ENCODE assay signal across 8 cellular contexts in the genomic region with DNA sequence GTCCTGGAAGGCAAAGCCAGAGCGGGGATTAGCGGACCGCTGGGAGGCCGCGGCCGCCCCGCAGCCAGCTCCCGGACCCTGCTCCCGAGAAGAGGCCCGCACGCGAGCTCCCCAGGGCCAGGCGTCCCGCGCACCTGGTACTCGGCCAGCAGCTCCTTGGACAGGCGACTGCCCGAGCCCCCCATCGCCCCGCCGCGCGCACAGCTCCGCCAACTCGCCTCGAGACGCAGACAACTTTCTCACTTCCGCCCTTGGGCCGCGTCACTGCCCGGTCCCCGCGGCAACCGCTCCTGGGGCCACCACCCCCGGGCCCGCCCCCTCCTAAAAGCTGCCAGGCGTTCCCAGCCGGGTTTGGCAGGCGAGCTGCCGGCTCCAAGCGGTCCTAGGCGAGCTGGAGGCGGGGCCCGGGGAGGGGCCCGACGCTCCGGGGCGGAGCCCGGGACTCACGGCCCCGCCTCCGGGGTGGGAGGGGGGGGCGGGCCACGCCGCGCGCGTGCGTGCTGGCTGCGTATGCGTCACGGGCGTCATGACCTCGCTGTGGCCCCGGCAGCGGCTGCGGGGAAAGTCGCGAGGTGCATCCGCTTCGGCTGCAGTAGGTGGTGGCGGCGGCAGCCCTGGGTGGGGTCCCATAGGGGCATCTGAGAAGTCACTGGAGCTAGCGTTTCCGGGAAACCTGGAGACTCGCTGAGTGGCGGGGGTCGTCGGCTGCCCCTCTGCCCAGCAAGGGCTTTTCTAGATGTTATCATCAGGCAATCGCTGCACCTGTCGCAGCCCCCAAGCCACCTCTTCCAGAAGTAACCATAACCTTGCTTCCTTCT. TPM values are rescaled to one million over a fixed set of nuclear protein-coding genes. Genes with fewer than 3 reads are reported as not detected.
A peak's percentile ranks its signal among the peaks of the same experiment; 100 is the strongest.
DNase-seq lines count a peak whose midpoint lies in the region; ATAC-seq and TF ChIP-seq lines count a peak whose summit lies in the region.

CIB1 (minus strand) TSS at position 241 of the 818 bp plus-strand sequence; CDS start at position 185, 56 bp downstream.
A gene with protein sequence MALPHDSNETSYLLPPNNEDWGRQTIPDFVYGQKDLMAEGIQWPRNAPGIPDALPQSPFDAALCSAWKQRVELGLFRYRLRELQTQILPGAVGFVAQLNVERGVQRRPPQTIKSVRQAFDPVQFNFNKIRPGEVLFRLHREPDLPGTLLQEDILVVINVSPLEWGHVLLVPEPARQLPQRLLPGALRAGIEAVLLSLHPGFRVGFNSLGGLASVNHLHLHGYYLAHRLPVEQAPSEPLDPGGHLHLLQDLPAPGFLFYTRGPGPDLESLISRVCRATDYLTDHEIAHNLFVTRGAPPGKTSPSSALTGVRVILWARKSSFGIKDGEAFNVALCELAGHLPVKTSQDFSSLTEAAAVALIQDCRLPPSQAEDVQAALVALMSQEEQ (plus strand): TSS at position 509 of the 818 bp plus-strand sequence. CDS start 6,700 bp downstream, outside the sequence.

- CTCF ChIA-PET in activated naive CD4-positive, alpha-beta T cell treated with anti-CD3 and anti-CD28 coated beads, Interleukin-2, amount 10 ng/mL, durations not matched to agents 7 days and 5 days (lab: Charles Lee): interaction anchor here (0.8 to 2.5 kb wide), 6 partner anchors 16 to 59 kb away, joined by 3 to 6 read pairs (median 4); partner anchors contain the start of genes NGRN, SEMA4B and TTLL13

- no peaks in the 10 kb centered on the region for H3K27me3 ChIP-seq in gastroesophageal sphincter

- peak within 1 kb of the TSS; percentile 70 for H3K9ac ChIP-seq in SK-N-MC (ENCODE audit: insufficient read length)

- ATAC-seq in HG02588 (IDR thresholded peaks at IDR 0.05; ENCODE audit: unreplicated experiment) (peak; percentile 86), gastroesophageal sphincter (peak; percentile 96)

- H3K9me3 ChIP-seq in SK-N-MC (ENCODE audit: low read depth, low read length) (no peaks in the 10 kb centered on the region), gastroesophageal sphincter (no peaks in the 10 kb centered on the region)

- TF ChIP-seq CTCF in gastroesophageal sphincter (IDR thresholded peaks at IDR 0.05): no peak

- TF ChIP-seq EP300 in gastroesophageal sphincter (IDR thresholded peaks at IDR 0.05): no peak

- no peaks in the 10 kb centered on the region for H3K27me3 Mint-ChIP-seq in activated naive CD4-positive, alpha-beta T cell treated with anti-CD3 and anti-CD28 coated beads, Interleukin-2, amount 10 ng/mL, durations not matched to agents 7 days and 5 days

- peaks cover 66% of the 10 kb centered on the region for H3K4me1 Mint-ChIP-seq in activated naive CD4-positive, alpha-beta T cell treated with anti-CD3 and anti-CD28 coated beads, Interleukin-2, amount 10 ng/mL, durations not matched to agents 7 days and 5 days

- WGBS in gastroesophageal sphincter (ENCODE audit: low coverage in 1 of 2), 2 donors: 0% methylated on average over 6 of the region's 81 CpGs; no CpG with 5 or more reads in 1 of the 2 donors

- H3K27ac ChIP-seq in SK-N-MC (no peak within 1 kb of the TSS), gastroesophageal sphincter (peak within 1 kb of the TSS; percentile 89 to 97 (median 92))

- peak within 1 kb of the TSS; percentile 92 for H3K27ac Mint-ChIP-seq in activated naive CD4-positive, alpha-beta T cell treated with anti-CD3 and anti-CD28 coated beads, Interleukin-2, amount 10 ng/mL, durations not matched to agents 7 days and 5 days

- peak within 1 kb of the TSS; percentile 79 for H3K4me3 ChIP-seq in GM08714 (ENCODE audit: low read length)
- peak within 1 kb of the TSS; percentile 87 for H3K4me3 ChIP-seq in SK-N-MC
- peak within 1 kb of the TSS; percentile 95 to 96 for H3K4me3 ChIP-seq in gastroesophageal sphincter

- peak within 1 kb of the TSS; percentile 88 for H3K4me3 Mint-ChIP-seq in activated naive CD4-positive, alpha-beta T cell treated with anti-CD3 and anti-CD28 coated beads, Interleukin-2, amount 10 ng/mL, durations not matched to agents 7 days and 5 days

- DNase-seq in NCI-H1048 (lab: John Stamatoyannopoulos, UW) (peak; percentile 81), SK-N-MC (ENCODE audit: low read depth, low spot score) (peak; percentile 24), non-pigmented ciliary epithelial cell (ENCODE audit: low read depth) (peak; percentile 78), superior temporal gyrus (ENCODE audit: extremely low spot score) (peak; percentile 93)
- DNase-seq in activated naive CD4-positive, alpha-beta T cell treated with anti-CD3 and anti-CD28 coated beads, Interleukin-2, amount 10 ng/mL, durations not matched to agents 7 days and 5 days: peak; percentile 98

- no peaks in the 10 kb centered on the region for H3K9me3 Mint-ChIP-seq in activated naive CD4-positive, alpha-beta T cell treated with anti-CD3 and anti-CD28 coated beads, Interleukin-2, amount 10 ng/mL, durations not matched to agents 7 days and 5 days

- peaks cover 36% of the 10 kb centered on the region for H3K36me3 Mint-ChIP-seq in activated naive CD4-positive, alpha-beta T cell treated with anti-CD3 and anti-CD28 coated beads, Interleukin-2, amount 10 ng/mL, durations not matched to agents 7 days and 5 days

- H3K4me1 ChIP-seq in gastroesophageal sphincter: peaks cover 0 to 62% (median 36%) of the 10 kb centered on the region in 3 donors

- TF ChIP-seq POLR2A in gastroesophageal sphincter (IDR thresholded peaks at IDR 0.05): peak; percentile 59 to 80

- peaks cover 8% of the 10 kb centered on the region for H3K36me3 ChIP-seq in SK-N-MC (ENCODE audit: insufficient read depth, low read length)
- H3K36me3 ChIP-seq in gastroesophageal sphincter: peaks cover 0 to 62% of the 10 kb centered on the region in 2 donors

RNA-seq across cellular contexts. Expression of gene CIB1, which starts in this region (rescaled TPM):
- 10 to 100 TPM; 22.8 to 35.6 (median 25.5) TPM for total RNA-seq in gastroesophageal sphincter

RNA-seq across cellular contexts. Expression of the second gene that starts in this region (rescaled TPM):
- 1 to 10 TPM; 2.0 to 8.9 (median 7.5) TPM for total RNA-seq in gastroesophageal sphincter

Comparison
In these comparisons a context has a peak if more than half of its experiments do, and no peak if none do; other contexts are left out.
1. DNase-seq: peak in every context shown above with its lines; median percentile 98 in activated naive CD4-positive, alpha-beta T cell treated with anti-CD3 and anti-CD28 coated beads, Interleukin-2, amount 10 ng/mL, durations not matched to agents 7 days and 5 days; 93 in superior temporal gyrus; 81 in NCI-H1048; 78 in non-pigmented ciliary epithelial cell; 24 in SK-N-MC.